In genomic region chr7:36261019-36261754, GRCh38 we compare ENCODE assay signal across 12 cellular contexts.
DNase-seq lines count a peak whose midpoint lies in the region; ATAC-seq, FAIRE-seq and TF ChIP-seq lines count a peak whose summit lies in the region.
"Had no signal": no experiment of that assay in that cellular context is flagged by ENCODE, and none has a peak within 500 bp of the region (broad histone marks: within the 10 kb centered on the region; RNA-seq: fewer than 3 reads in every experiment).

No MANE protein-coding gene starts in this region.

- no peak overlapping the region for H3K4me2 ChIP-seq in astrocyte (ENCODE audit: low read length)

- H3K4me1 ChIP-seq in astrocyte (ENCODE audit: insufficient read depth, low read length) = peaks cover 11% of the 10 kb centered on the region

- no peak for FAIRE-seq in astrocyte (lab: Jason Lieb, UNC)

- no peaks in the 10 kb centered on the region for H3K27me3 Mint-ChIP-seq in astrocyte (ENCODE audit: low read depth, unreplicated experiment)
- H3K27me3 Mint-ChIP-seq in HFFc6 (ENCODE audit: insufficient read depth) = no peaks in the 10 kb centered on the region; the same call in 1 of the 2 replicates
- H3K27me3 Mint-ChIP-seq in chondrocyte (ENCODE audit: low read depth) = no peaks in the 10 kb centered on the region

- no peak overlapping the region for H3K4me3 ChIP-seq in astrocyte (ENCODE audit: insufficient read depth, low read depth, low read length)

- H3K79me2 ChIP-seq in astrocyte (ENCODE audit: insufficient read depth, low read length) = no peaks in the 10 kb centered on the region

- TF ChIP-seq CTCF in astrocyte (IDR thresholded peaks at IDR 0.05; ENCODE audit: insufficient read depth, low read depth, low read length) (no peak), HFFc6 (IDR thresholded peaks at IDR 0.05) (no peak), chondrocyte (IDR thresholded peaks at IDR 0.05) (no peak)

- H3K9me3 ChIP-seq in astrocyte (ENCODE audit: insufficient read depth, low read depth, low read length) = no peaks in the 10 kb centered on the region

- H3K36me3 ChIP-seq in astrocyte (ENCODE audit: insufficient read depth, low read length) = no peaks in the 10 kb centered on the region

- ATAC-seq in GM18502 (IDR thresholded peaks at IDR 0.05; ENCODE audit: poor library complexity, unreplicated experiment) (peak; percentile 4), HG02759 (IDR thresholded peaks at IDR 0.05; ENCODE audit: unreplicated experiment) (peak; percentile 45), Right ventricle myocardium inferior (no peak)
- peak; percentile 60 for ATAC-seq in stimulated activated effector memory CD8-positive, alpha-beta T cell treated with anti-CD3 and anti-CD28 coated beads, Interleukin-12 subunit alpha, Interleukin-12 subunit beta, amount 100 ng/mL, for 72 hours

- H3K9me3 Mint-ChIP-seq in astrocyte (ENCODE audit: unreplicated experiment) = no peaks in the 10 kb centered on the region
- H3K9me3 Mint-ChIP-seq in stimulated activated effector memory CD8-positive, alpha-beta T cell treated with anti-CD3 and anti-CD28 coated beads, Interleukin-12 subunit alpha, Interleukin-12 subunit beta, amount 100 ng/mL, for 72 hours = peaks cover 5% of the 10 kb centered on the region
- H3K9me3 Mint-ChIP-seq in HFFc6 = no peaks in the 10 kb centered on the region
- H3K9me3 Mint-ChIP-seq in chondrocyte (ENCODE audit: low read depth) = no peaks in the 10 kb centered on the region

- no peak overlapping the region for H3K9ac ChIP-seq in astrocyte (ENCODE audit: low read length)

- no peak overlapping the region for H2AFZ ChIP-seq in astrocyte (ENCODE audit: low read depth, low read length)

- peak; percentile 48 for DNase-seq in astrocyte (ENCODE audit: low read depth)
- no peak for DNase-seq in stimulated activated effector memory CD8-positive, alpha-beta T cell treated with anti-CD3 and anti-CD28 coated beads, Interleukin-12 subunit alpha, Interleukin-12 subunit beta, amount 100 ng/mL, for 72 hours (ENCODE audit: low spot score in 2 of 2)
- no peak for DNase-seq in HFFc6
- DNase-seq in chondrocyte (ENCODE audit: low spot score) = no peak
- DNase-seq in Right ventricle myocardium inferior (ENCODE audit: missing footprints) = no peak
- DNase-seq: GDM1; hippocampal formation; NCI-H1417 treated with DMSO at 0.1 percent for 48 hours; NK-92 treated with Interleukin-12 subunit alpha and Interleukin-12 subunit beta, amount 100 ng/mL, for 24 hours; substantia nigra had no signal

- no peaks in the 10 kb centered on the region for H3K27me3 ChIP-seq in astrocyte (ENCODE audit: insufficient read depth, low read length)

- H3K36me3 Mint-ChIP-seq in astrocyte (ENCODE audit: low read depth, unreplicated experiment) (no peaks in the 10 kb centered on the region), HFFc6 (ENCODE audit: low read depth) (no peaks in the 10 kb centered on the region; the same call in 1 of the 2 replicates), chondrocyte (ENCODE audit: low read depth) (no peaks in the 10 kb centered on the region)
- no peaks in the 10 kb centered on the region for H3K36me3 Mint-ChIP-seq in stimulated activated effector memory CD8-positive, alpha-beta T cell treated with anti-CD3 and anti-CD28 coated beads, Interleukin-12 subunit alpha, Interleukin-12 subunit beta, amount 100 ng/mL, for 72 hours

- H3K4me1 Mint-ChIP-seq in astrocyte (ENCODE audit: low read depth, unreplicated experiment) (peaks cover 35% of the 10 kb centered on the region), HFFc6 (ENCODE audit: low read depth) (peaks cover 60% of the 10 kb centered on the region), chondrocyte (ENCODE audit: low read depth) (peaks cover 43% of the 10 kb centered on the region)
- H3K4me1 Mint-ChIP-seq in stimulated activated effector memory CD8-positive, alpha-beta T cell treated with anti-CD3 and anti-CD28 coated beads, Interleukin-12 subunit alpha, Interleukin-12 subunit beta, amount 100 ng/mL, for 72 hours = peaks cover 10% of the 10 kb centered on the region

- H3K27ac ChIP-seq in astrocyte (ENCODE audit: low read depth, low read length) = no peak overlapping the region

- no peaks in the 10 kb centered on the region for H4K20me1 ChIP-seq in astrocyte (ENCODE audit: insufficient read depth, low read length)

- H3K27ac Mint-ChIP-seq in astrocyte (ENCODE audit: unreplicated experiment) = no peak overlapping the region
- H3K27ac Mint-ChIP-seq in stimulated activated effector memory CD8-positive, alpha-beta T cell treated with anti-CD3 and anti-CD28 coated beads, Interleukin-12 subunit alpha, Interleukin-12 subunit beta, amount 100 ng/mL, for 72 hours = no peak overlapping the region
- H3K27ac Mint-ChIP-seq in HFFc6 = no peak overlapping the region
- no peak overlapping the region for H3K27ac Mint-ChIP-seq in chondrocyte (ENCODE audit: unreplicated experiment)

- no peak overlapping the region for H3K4me3 Mint-ChIP-seq in astrocyte (ENCODE audit: unreplicated experiment)
- H3K4me3 Mint-ChIP-seq in stimulated activated effector memory CD8-positive, alpha-beta T cell treated with anti-CD3 and anti-CD28 coated beads, Interleukin-12 subunit alpha, Interleukin-12 subunit beta, amount 100 ng/mL, for 72 hours = no peak overlapping the region
- no peak overlapping the region for H3K4me3 Mint-ChIP-seq in HFFc6
- H3K4me3 Mint-ChIP-seq in chondrocyte (ENCODE audit: unreplicated experiment) = no peak overlapping the region

- intact Hi-C loops in Right ventricle myocardium inferior (cut with DNase I) = no loop called here
